In genomic region chrX:78029663-78030062, GRCh38 we compare ENCODE assay signal across 8 cellular contexts.
DNase-seq lines count a peak whose midpoint lies in the region; ATAC-seq and FAIRE-seq lines count a peak whose summit lies in the region.

No MANE protein-coding gene starts in this region.

- FAIRE-seq in TTC549 (lab: Jason Lieb, UNC) = peak; percentile 49

- ATAC-seq in HG02623 (IDR thresholded peaks at IDR 0.05; ENCODE audit: unreplicated experiment) = no peak

- DNase-seq in DMS 273 (lab: John Stamatoyannopoulos, UW; ENCODE audit: unreplicated experiment) = peak; percentile 60
- no peak for DNase-seq in DMS 273 treated with DMSO at 0.1 percent for 48 hours (lab: John Stamatoyannopoulos, UW)
- peak; percentile 6 for DNase-seq in HuH-7.5 (ENCODE audit: low spot score)
- peak; percentile 42 for DNase-seq in glomerular visceral epithelial cell (ENCODE audit: extremely low spot score)
- DNase-seq in GOT3 (lab: John Stamatoyannopoulos, UW) = no peak
- no peak for DNase-seq in occipital lobe (lab: John Stamatoyannopoulos, UW)

Comparison
In these comparisons a context has a peak if more than half of its experiments do, and no peak if none do; other contexts are left out.
1. DNase-seq: peak in DMS 273 (single experiment), HuH-7.5 (single experiment) and glomerular visceral epithelial cell (single experiment); none in DMS 273 treated with DMSO at 0.1 percent for 48 hours (single experiment), GOT3 (single experiment) and occipital lobe (single experiment).